24 cellular contexts compared by ENCODE assay signal in the genomic region with DNA sequence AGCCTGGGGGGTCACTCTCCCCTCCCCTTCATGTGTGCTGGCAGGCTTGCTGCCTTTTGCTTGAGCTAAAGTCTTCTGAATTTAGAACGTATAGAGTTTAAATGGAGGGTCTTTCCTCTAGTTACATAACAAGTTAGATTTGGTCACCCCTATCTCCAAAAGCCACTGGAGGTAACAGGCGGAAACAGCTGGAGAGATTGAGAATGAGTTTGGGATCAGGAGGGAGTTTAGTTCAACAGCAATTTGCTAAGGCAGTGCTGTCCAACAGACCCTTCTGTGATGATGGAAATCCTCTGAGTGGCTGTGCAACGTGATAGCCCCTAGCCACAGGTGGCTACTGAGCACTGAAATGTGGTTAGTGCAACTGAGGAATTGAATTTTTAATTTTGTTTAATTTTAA.
"Had no signal": no experiment of that assay in that cellular context is flagged by ENCODE, and none has a peak within 500 bp of the region (broad histone marks: within the 10 kb centered on the region; RNA-seq: fewer than 3 reads in every experiment).

No MANE protein-coding gene starts in this region.

- H3K4me1 ChIP-seq: psoas muscle, tibial artery, upper lobe of right lung, uterus had no signal

- FAIRE-seq: small intestine had no signal

- H3K27ac ChIP-seq: neutrophil, parathyroid adenoma, psoas muscle, right lobe of liver, sigmoid colon, stomach, thoracic aorta, tibial artery, transverse colon, upper lobe of right lung, uterus had no signal

- H3K27me3 ChIP-seq: neutrophil, right lobe of liver, sigmoid colon, transverse colon, upper lobe of right lung, uterus had no signal

- ATAC-seq: naive thymus-derived CD8-positive, alpha-beta T cell; natural killer cell treated with Interleukin-12 subunit alpha and Interleukin-12 subunit beta and Interleukin-15 and Interleukin-18, amount 100 ng/mL, for 72 hours; right cardiac atrium; right lobe of liver; stimulated activated naive B cell treated with anti-CD40 and anti-IgM and Interleukin-4, amounts not matched to agents 10 μg/mL and 1 μg/mL and 100 μg/mL, for 72 hours; upper lobe of right lung had no signal

- H3K36me3 ChIP-seq: neutrophil, right lobe of liver, sigmoid colon, thoracic aorta, transverse colon, upper lobe of right lung, uterus had no signal

- DNase-seq: naive thymus-derived CD8-positive, alpha-beta T cell; nephron progenitor cell; nucleus accumbens; posterior cingulate gyrus; right cardiac atrium; right lobe of liver; sigmoid colon; small intestine; stimulated activated CD4-positive, alpha-beta T cell treated with anti-CD3 and anti-CD28 coated beads, Interleukin-15, amount 100 ng/mL, for 24 hours; stimulated activated CD4-positive, alpha-beta T cell treated with anti-CD3 and anti-CD28 coated beads, Interleukin-2, amount 100 ng/mL, for 24 hours; stimulated activated CD4-positive, alpha-beta T cell treated with anti-CD3 and anti-CD28 coated beads, Interleukin-2, amount 100 ng/mL, for 48 hours; stimulated activated CD4-positive, alpha-beta T cell treated with anti-CD3 and anti-CD28 coated beads, Interleukin-4, amount 100 ng/mL, for 24 hours; stimulated activated naive B cell treated with anti-CD40 and anti-IgM and Interleukin-4, amounts not matched to agents 10 μg/mL and 1 μg/mL and 100 μg/mL, for 72 hours; stimulated activated naive CD4-positive, alpha-beta T cell treated with Interleukin-2 at 50 U/mL for 16 hours; stomach; tibial artery; transverse colon; upper lobe of right lung; uterus had no signal

- H3K9me3 ChIP-seq: neutrophil, right lobe of liver, thoracic aorta, transverse colon, uterus had no signal

- H3K4me3 ChIP-seq: psoas muscle, right lobe of liver, sigmoid colon, stomach, thoracic aorta, tibial artery, transverse colon, upper lobe of right lung, uterus had no signal
